24 cellular contexts compared by ENCODE assay signal in the genomic region with DNA sequence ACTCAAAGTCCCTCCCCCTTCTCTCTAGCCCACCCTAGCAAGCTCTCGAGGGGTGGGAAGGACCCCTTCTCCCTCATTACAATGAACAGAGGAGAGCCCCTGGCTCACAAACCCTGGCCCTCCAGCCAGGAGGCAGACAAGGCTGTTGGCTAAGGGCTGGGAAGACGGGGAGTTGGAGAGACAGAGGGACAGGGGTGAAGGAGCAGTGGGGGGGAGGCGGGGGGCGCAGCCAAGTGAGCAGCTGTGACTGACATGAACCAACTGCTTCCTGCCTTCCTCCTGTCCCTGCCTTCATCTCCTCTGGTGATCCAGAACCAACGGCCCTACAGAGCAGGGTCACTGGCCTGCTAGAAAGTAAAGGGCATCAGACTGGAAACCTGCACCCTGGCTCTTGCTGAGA.
"Had no signal": no experiment of that assay in that cellular context is flagged by ENCODE, and none has a peak within 500 bp of the region (broad histone marks: within the 10 kb centered on the region; RNA-seq: fewer than 3 reads in every experiment).

No MANE protein-coding gene starts in this region.

- H3K36me3 ChIP-seq: breast epithelium, tibial artery had no signal

- H3K9ac ChIP-seq: SK-N-SH had no signal

- ATAC-seq: effector memory CD8-positive, alpha-beta T cell; esophagus mucosa; natural killer cell treated with Interleukin-12 subunit alpha and Interleukin-12 subunit beta and Interleukin-15 and Interleukin-18, amount 100 ng/mL, for 72 hours had no signal

- H3K36me3 Mint-ChIP-seq: activated naive CD8-positive, alpha-beta T cell treated with anti-CD3 and anti-CD28 coated beads, Interleukin-2, amount 10 ng/mL, durations not matched to agents 7 days and 5 days; natural killer cell treated with Interleukin-12 subunit alpha and Interleukin-12 subunit beta and Interleukin-15 and Interleukin-18, amount 100 ng/mL, for 72 hours had no signal

- H3K4me3 Mint-ChIP-seq: activated naive CD8-positive, alpha-beta T cell treated with anti-CD3 and anti-CD28 coated beads, Interleukin-2, amount 10 ng/mL, durations not matched to agents 7 days and 5 days; activated T-cell treated with anti-CD3 and anti-CD28 coated beads, Interleukin-2, amount 50 U/mL, for 24 hours; central memory CD8-positive, alpha-beta T cell; effector memory CD8-positive, alpha-beta T cell; natural killer cell treated with Interleukin-12 subunit alpha and Interleukin-12 subunit beta and Interleukin-15 and Interleukin-18, amount 100 ng/mL, for 72 hours; stimulated activated naive CD8-positive, alpha-beta T cell treated with anti-CD3 and anti-CD28 coated beads, Interleukin-15, Interleukin-2, amounts not matched to agents 100 ng/mL and 50 ng/mL, for 24 hours; T-helper 2 cell treated with Interferon-gamma antibody and Interleukin-4, amounts not matched to agents 5 μg/mL and 100 μg/mL, for 36 hours had no signal

- DNase-seq: activated CD8-positive, alpha-beta memory T cell treated with anti-CD3 and anti-CD28 coated beads for 24 hours; activated CD8-positive, alpha-beta memory T cell treated with anti-CD3 and anti-CD28 coated beads, Interleukin-2, amount 50 U/mL, for 4 hours; activated naive CD4-positive, alpha-beta T cell; activated naive CD8-positive, alpha-beta T cell treated with anti-CD3 and anti-CD28 coated beads, Interleukin-2, amount 10 ng/mL, durations not matched to agents 7 days and 5 days; activated T-cell treated with anti-CD3 and anti-CD28 coated beads, Interleukin-2, amount 50 U/mL, for 24 hours; amniotic stem cell; effector memory CD8-positive, alpha-beta T cell; foreskin melanocyte; glutamatergic neuron; hippocampal formation; left ventricle myocardium superior; mammary epithelial cell; midbrain; SK-N-SH; stimulated activated CD4-positive, alpha-beta T cell treated with anti-CD3 and anti-CD28 coated beads, Interleukin-1b, Interleukin-23, amount 100 ng/mL, for 48 hours; substantia nigra; tibial artery had no signal

- H3K27me3 Mint-ChIP-seq: activated naive CD8-positive, alpha-beta T cell treated with anti-CD3 and anti-CD28 coated beads, Interleukin-2, amount 10 ng/mL, durations not matched to agents 7 days and 5 days; activated T-cell treated with anti-CD3 and anti-CD28 coated beads, Interleukin-2, amount 50 U/mL, for 24 hours; central memory CD8-positive, alpha-beta T cell; stimulated activated naive CD8-positive, alpha-beta T cell treated with anti-CD3 and anti-CD28 coated beads, Interleukin-15, Interleukin-2, amounts not matched to agents 100 ng/mL and 50 ng/mL, for 24 hours had no signal

- H3K4me3 ChIP-seq: breast epithelium, tibial artery had no signal

- H3K27me3 ChIP-seq: breast epithelium, tibial artery had no signal

- H3K9me3 Mint-ChIP-seq: activated naive CD8-positive, alpha-beta T cell treated with anti-CD3 and anti-CD28 coated beads, Interleukin-2, amount 10 ng/mL, durations not matched to agents 7 days and 5 days; activated T-cell treated with anti-CD3 and anti-CD28 coated beads, Interleukin-2, amount 50 U/mL, for 24 hours; activated T-helper 2 cell treated with anti-CD3 and anti-CD28 coated beads, Interferon-gamma antibody, Interleukin-2, Interleukin-4, amounts not matched to agents 10 μg/mL and 5 μg/mL and 100 μg/mL, durations not matched to agents 14 hours and 24 hours and 36 hours; central memory CD8-positive, alpha-beta T cell; effector memory CD8-positive, alpha-beta T cell; natural killer cell treated with Interleukin-12 subunit alpha and Interleukin-12 subunit beta and Interleukin-15 and Interleukin-18, amount 100 ng/mL, for 72 hours; stimulated activated naive CD8-positive, alpha-beta T cell treated with anti-CD3 and anti-CD28 coated beads, Interleukin-15, Interleukin-2, amounts not matched to agents 100 ng/mL and 50 ng/mL, for 24 hours; T-helper 2 cell treated with Interferon-gamma antibody and Interleukin-4, amounts not matched to agents 5 μg/mL and 100 μg/mL, for 36 hours had no signal

- H3K9me3 ChIP-seq: breast epithelium, SK-N-SH, tibial artery had no signal

- H3K27ac Mint-ChIP-seq: activated naive CD8-positive, alpha-beta T cell treated with anti-CD3 and anti-CD28 coated beads, Interleukin-2, amount 10 ng/mL, durations not matched to agents 7 days and 5 days; activated T-cell treated with anti-CD3 and anti-CD28 coated beads, Interleukin-2, amount 50 U/mL, for 24 hours; activated T-helper 2 cell treated with anti-CD3 and anti-CD28 coated beads, Interferon-gamma antibody, Interleukin-2, Interleukin-4, amounts not matched to agents 10 μg/mL and 5 μg/mL and 100 μg/mL, durations not matched to agents 14 hours and 24 hours and 36 hours; effector memory CD8-positive, alpha-beta T cell; natural killer cell treated with Interleukin-12 subunit alpha and Interleukin-12 subunit beta and Interleukin-15 and Interleukin-18, amount 100 ng/mL, for 72 hours; stimulated activated naive CD8-positive, alpha-beta T cell treated with anti-CD3 and anti-CD28 coated beads, Interleukin-15, Interleukin-2, amounts not matched to agents 100 ng/mL and 50 ng/mL, for 24 hours; T-helper 2 cell treated with Interferon-gamma antibody and Interleukin-4, amounts not matched to agents 5 μg/mL and 100 μg/mL, for 36 hours had no signal

- H3K27ac ChIP-seq: breast epithelium, tibial artery had no signal

- H3K4me2 ChIP-seq: SK-N-SH had no signal
